In genomic region chr5:26833596-26833995, GRCh38 we compare ENCODE assay signal across 22 cellular contexts.
DNase-seq lines count a peak whose midpoint lies in the region; ATAC-seq, FAIRE-seq and TF ChIP-seq lines count a peak whose summit lies in the region.
"Had no signal": no experiment of that assay in that cellular context is flagged by ENCODE, and none has a peak within 500 bp of the region (broad histone marks: within the 10 kb centered on the region; RNA-seq: fewer than 3 reads in every experiment).

No MANE protein-coding gene starts in this region.

- peaks cover 26% of the 10 kb centered on the region for H3K9me3 Mint-ChIP-seq in WTC11

- no peaks in the 10 kb centered on the region for H3K27me3 Mint-ChIP-seq in WTC11 (ENCODE audit: low read depth)
- H3K27me3 Mint-ChIP-seq: effector memory CD8-positive, alpha-beta T cell had no signal

- H3K4me3 Mint-ChIP-seq in WTC11 = no peak overlapping the region
- H3K4me3 Mint-ChIP-seq: CD8-positive, alpha-beta T cell; effector memory CD8-positive, alpha-beta T cell had no signal

- no peak overlapping the region for H2AFZ ChIP-seq in HepG2 (ENCODE audit: low read length)

- TF ChIP-seq EP300 in HepG2 (IDR thresholded peaks at IDR 0.05; ENCODE audit: low read depth in 2 of 2, low read length in 2 of 2) = no peak
- no peak for TF ChIP-seq EP300 in HepG2 (CRISPR knock-in tag; IDR thresholded peaks at IDR 0.05; ENCODE audit: borderline replicate concordance)

- WGBS in HepG2 (ENCODE audit: low lambda C conversion rate) = 57% methylated on average over 3 of the region's 3 CpGs
- WGBS in right lobe of liver (ENCODE audit: insufficient coverage, low coverage, low lambda C conversion rate, missing lambda C conversion rate) = 67% methylated on average over 2 of the region's 3 CpGs

- H3K4me1 ChIP-seq in HepG2 (ENCODE audit: insufficient read depth, low read length) (no peaks in the 10 kb centered on the region), right lobe of liver (no peaks in the 10 kb centered on the region), tibial artery (no peaks in the 10 kb centered on the region)
- H3K4me1 ChIP-seq: left lung, spleen, vagina had no signal

- H3K27ac Mint-ChIP-seq in WTC11 = no peak overlapping the region
- H3K27ac Mint-ChIP-seq: CD8-positive, alpha-beta T cell; effector memory CD8-positive, alpha-beta T cell had no signal

- H3K36me3 ChIP-seq in HepG2 (replicated peaks in 1 of 2; ENCODE audit: control insufficient read depth in 1 of 2, insufficient read depth in 2 of 2, low read length in 2 of 2) (no peaks in the 10 kb centered on the region), right lobe of liver (no peaks in the 10 kb centered on the region), bronchial epithelial cell (ENCODE audit: control insufficient read depth, insufficient read depth, low read length) (no peaks in the 10 kb centered on the region), tibial artery (no peaks in the 10 kb centered on the region)
- H3K36me3 ChIP-seq: left lung, spleen, vagina had no signal

- BruUV-seq in HepG2 (replicated peaks; lab: Mats Ljungman, UMichigan) = no TSS peak

- CTCF ChIA-PET in HepG2 (lab: Yijun Ruan, JAX; ENCODE audit: low intra/inter-chr PET ratio, low total read pairs) (no interaction called here), WTC11 (lab: Charles Lee) (interaction anchor here (0.6 kb wide), 1 partner anchor 801 kb away, joined by 3 read pairs; no protein-coding TSS in a partner anchor)

- H3K4me3 ChIP-seq in HepG2 (replicated peaks in 1 of 3; ENCODE audit: insufficient read depth in 1 of 3, low read depth in 2 of 3, low read length in 3 of 3) (no peak overlapping the region), right lobe of liver (no peak overlapping the region), bronchial epithelial cell (ENCODE audit: low read depth, low read length) (no peak overlapping the region), tibial artery (no peak overlapping the region)
- H3K4me3 ChIP-seq: left lung, spleen, vagina had no signal

- H3K9ac ChIP-seq in HepG2 (ENCODE audit: insufficient read depth, low read depth, low read length) = no peak overlapping the region

- TF ChIP-seq RAD21 in HepG2 (CRISPR knock-in tag; IDR thresholded peaks at IDR 0.05) = no peak

- DNase-seq in HepG2 (ENCODE audit: low spot score) (no peak), right lobe of liver (no peak), NCI-H446 treated with DMSO at 0.1 percent for 48 hours (lab: John Stamatoyannopoulos, UW) (peak; percentile 79), bronchial epithelial cell (ENCODE audit: low read depth) (peak; percentile 7), WTC11 (ENCODE audit: low spot score) (no peak), tibial artery (no peak)
- DNase-seq: activated CD8-positive, alpha-beta memory T cell treated with anti-CD3 and anti-CD28 coated beads for 24 hours; CD8-positive, alpha-beta T cell; DMS79; effector memory CD8-positive, alpha-beta T cell; KBM-7; NCI-H1105 treated with DMSO at 0.1 percent for 48 hours; NK-92 treated with Interleukin-12 subunit alpha and Interleukin-12 subunit beta, amount 100 ng/mL, for 24 hours; SHP77 treated with DMSO at 0.1 percent for 48 hours; spleen; substantia nigra; T-helper 2 cell had no signal

- POLR2A ChIA-PET in HepG2 (lab: Yijun Ruan, JAX) (no interaction called here), WTC11 (lab: Charles Lee) (interaction anchor here (0.7 kb wide), 1 partner anchor 147 kb away, joined by 7 read pairs; no protein-coding TSS in a partner anchor)

- no peaks in the 10 kb centered on the region for H3K9me3 ChIP-seq in HepG2 (ENCODE audit: low read length)
- H3K9me3 ChIP-seq in right lobe of liver = no peaks in the 10 kb centered on the region
- H3K9me3 ChIP-seq in tibial artery = no peaks in the 10 kb centered on the region
- H3K9me3 ChIP-seq: vagina had no signal

- H3K4me1 Mint-ChIP-seq in WTC11 = no peaks in the 10 kb centered on the region

- TF ChIP-seq POLR2A in HepG2 (IDR thresholded peaks at IDR 0.05; ENCODE audit: insufficient read depth in 1 of 2, low read depth in 2 of 2, low read length in 2 of 2) (no peak), right lobe of liver (IDR thresholded peaks at IDR 0.05) (no peak)

- FAIRE-seq in HepG2 (lab: Jason Lieb, UNC) (no peak), bronchial epithelial cell (lab: Jason Lieb, UNC) (no peak)

- intact Hi-C loops in HepG2 (cut with micrococcal nuclease; ENCODE audit: unreplicated experiment) = no loop called here
- intact Hi-C loops in right lobe of liver (cut with DNase I) = no loop called here
- intact Hi-C loops in tibial artery (cut with DNase I; ENCODE audit: low total_unique reads) = no loop called here

- no peaks in the 10 kb centered on the region for H3K79me2 ChIP-seq in HepG2 (ENCODE audit: insufficient read depth, low read length)

- H3K27me3 ChIP-seq in HepG2 (ENCODE audit: control insufficient read depth in 1 of 2, insufficient read depth in 2 of 2, low read length in 2 of 2) = no peaks in the 10 kb centered on the region
- no peaks in the 10 kb centered on the region for H3K27me3 ChIP-seq in right lobe of liver
- H3K27me3 ChIP-seq in bronchial epithelial cell (ENCODE audit: control insufficient read depth, insufficient read depth, low read length) = no peaks in the 10 kb centered on the region
- no peaks in the 10 kb centered on the region for H3K27me3 ChIP-seq in tibial artery
- H3K27me3 ChIP-seq: left lung, spleen, vagina had no signal

- no peak overlapping the region for H3K4me2 ChIP-seq in HepG2 (ENCODE audit: low read depth, low read length)

- in situ Hi-C loops in HepG2 (cut with HindIII; ENCODE audit: extremely low pct_ligation_motif_present, low pct_unique_long_range_greater_than_20kb) = no loop called here

- H4K20me1 ChIP-seq in HepG2 (ENCODE audit: insufficient read depth, low read length) = no peaks in the 10 kb centered on the region

- TF ChIP-seq CTCF in HepG2 (CRISPR knock-in tag; IDR thresholded peaks at IDR 0.05) (no peak), right lobe of liver (IDR thresholded peaks at IDR 0.05) (no peak), bronchial epithelial cell (IDR thresholded peaks at IDR 0.05; ENCODE audit: insufficient read depth, low read length, severe bottlenecking) (no peak), WTC11 (IDR thresholded peaks at IDR 0.05) (no peak), tibial artery (IDR thresholded peaks at IDR 0.05) (no peak)

- H3K36me3 Mint-ChIP-seq in WTC11 = peaks cover 8% of the 10 kb centered on the region; the same call in 1 of the 2 replicates
- H3K36me3 Mint-ChIP-seq: CD8-positive, alpha-beta T cell had no signal

- no peak overlapping the region for H3K27ac ChIP-seq in HepG2 (ENCODE audit: extremely low read length, insufficient read depth, low read length)
- no peak overlapping the region for H3K27ac ChIP-seq in right lobe of liver
- H3K27ac ChIP-seq in tibial artery = no peak overlapping the region
- H3K27ac ChIP-seq: left lung, spleen, vagina had no signal

- no peak for ATAC-seq in HepG2
- no peak for ATAC-seq in right lobe of liver
- no peak for ATAC-seq in WTC11
- no peak for ATAC-seq in HG03565 (IDR thresholded peaks at IDR 0.05; ENCODE audit: unreplicated experiment)
- no peak for ATAC-seq in HG02759 (IDR thresholded peaks at IDR 0.05; ENCODE audit: unreplicated experiment)
- ATAC-seq: activated naive CD4-positive, alpha-beta T cell treated with anti-CD3 and anti-CD28 coated beads, Interleukin-2, amount 50 U/mL, for 72 hours; CD8-positive, alpha-beta T cell; effector memory CD8-positive, alpha-beta T cell; left lung had no signal

TF ChIP-seq in HepG2, 621 proteins besides CTCF, POLR2A, EP300 and RAD21:
- TF ChIP-seq NFE2L2 (IDR thresholded peaks at IDR 0.05; ENCODE audit: low read length) = peak; percentile 55; the same call in 1 of the 2 replicates
- no peak for TF ChIP-seq PREB (CRISPR knock-in tag; IDR thresholded peaks at IDR 0.05)
- TF ChIP-seq, protein P1, sequence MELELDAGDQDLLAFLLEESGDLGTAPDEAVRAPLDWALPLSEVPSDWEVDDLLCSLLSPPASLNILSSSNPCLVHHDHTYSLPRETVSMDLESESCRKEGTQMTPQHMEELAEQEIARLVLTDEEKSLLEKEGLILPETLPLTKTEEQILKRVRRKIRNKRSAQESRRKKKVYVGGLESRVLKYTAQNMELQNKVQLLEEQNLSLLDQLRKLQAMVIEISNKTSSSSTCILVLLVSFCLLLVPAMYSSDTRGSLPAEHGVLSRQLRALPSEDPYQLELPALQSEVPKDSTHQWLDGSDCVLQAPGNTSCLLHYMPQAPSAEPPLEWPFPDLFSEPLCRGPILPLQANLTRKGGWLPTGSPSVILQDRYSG (CRISPR knock-in tag; IDR thresholded peaks at IDR 0.05) = no peak

TF ChIP-seq in WTC11, 78 proteins besides CTCF, POLR2A, EP300 and RAD21:
- TF ChIP-seq ZBTB21 (CRISPR knock-in tag; IDR thresholded peaks at IDR 0.05; ENCODE audit: borderline replicate concordance) (no peak), ZNF281 (CRISPR knock-in tag; IDR thresholded peaks at IDR 0.05) (no peak), USF2 (CRISPR knock-in tag; IDR thresholded peaks at IDR 0.05) (no peak)

Comparison
In these comparisons a context has a peak if more than half of its experiments do, and no peak if none do; other contexts are left out.
1. DNase-seq: peak in NCI-H446 treated with DMSO at 0.1 percent for 48 hours (single experiment) and bronchial epithelial cell (single experiment); none in HepG2 (single experiment), right lobe of liver (0 of 3), WTC11 (single experiment) and tibial artery (0 of 2).